Comparison of ENCODE assay signal across 24 cellular contexts in the genomic region with DNA sequence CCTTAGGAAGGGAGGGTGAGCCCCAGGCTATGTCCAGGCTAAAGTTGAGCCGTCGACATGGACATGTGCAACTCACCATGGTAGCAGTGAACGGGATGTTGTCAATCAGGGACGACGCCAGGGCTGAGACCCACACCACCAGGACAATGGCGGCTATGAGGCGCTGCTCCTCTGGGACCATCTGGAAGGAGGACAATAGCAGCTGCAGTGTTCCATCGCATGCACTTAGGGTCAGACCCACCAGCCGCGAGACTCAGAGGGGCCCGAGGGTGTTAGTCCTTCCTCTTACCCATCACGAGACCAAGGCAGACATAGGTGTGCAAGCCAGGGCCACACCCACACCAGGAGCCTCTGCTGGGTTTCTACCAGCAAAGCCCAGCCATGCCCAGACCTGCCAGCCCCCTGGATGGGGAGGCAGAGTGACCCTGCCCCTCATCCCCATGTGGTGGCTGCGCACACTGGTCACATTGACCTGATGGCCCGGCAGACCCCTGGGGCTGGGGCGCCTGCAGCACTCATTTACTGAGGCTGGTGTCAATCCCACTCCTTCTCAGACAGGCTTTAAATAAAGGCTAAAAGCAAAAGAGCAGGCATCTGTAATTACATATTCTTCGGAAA.
"Had no signal": no experiment of that assay in that cellular context is flagged by ENCODE, and none has a peak within 500 bp of the region (broad histone marks: within the 10 kb centered on the region; RNA-seq: fewer than 3 reads in every experiment).

No MANE protein-coding gene starts in this region.

- H3K9me3 Mint-ChIP-seq: activated CD8-positive, alpha-beta T cell treated with anti-CD3 and anti-CD28 coated beads for 36 hours; activated naive CD4-positive, alpha-beta T cell treated with anti-CD3 and anti-CD28 coated beads, Interleukin-2, amount 50 U/mL, for 24 hours; neural progenitor cell; stimulated activated naive CD8-positive, alpha-beta T cell treated with anti-CD3 and anti-CD28 coated beads, Interleukin-15, amount 100 ng/mL, for 72 hours had no signal

- H3K27ac ChIP-seq: epithelial cell of prostate, gastrocnemius medialis, neural progenitor cell, right lobe of liver, upper lobe of left lung, VCaP had no signal

- H3K27me3 ChIP-seq: neural progenitor cell, right lobe of liver, upper lobe of left lung had no signal

- H3K36me3 Mint-ChIP-seq: activated naive CD4-positive, alpha-beta T cell treated with anti-CD3 and anti-CD28 coated beads, Interleukin-2, amount 50 U/mL, for 24 hours; neural progenitor cell; stimulated activated effector memory CD8-positive, alpha-beta T cell treated with anti-CD3 and anti-CD28 coated beads, Interleukin-12 subunit alpha, Interleukin-12 subunit beta, amount 100 ng/mL, for 72 hours had no signal

- H2AFZ ChIP-seq: neural progenitor cell had no signal

- DNase-seq: activated CD4-positive, alpha-beta T cell treated with anti-CD3 and anti-CD28 coated beads, Interleukin-2, amount 50 U/mL, for 1 hour; activated CD8-positive, alpha-beta T cell treated with anti-CD3 and anti-CD28 coated beads for 36 hours; activated naive CD8-positive, alpha-beta T cell treated with anti-CD3 and anti-CD28 coated beads, Interleukin-2, amount 50 U/mL, for 24 hours; activated T-cell treated with anti-CD3 and anti-CD28 coated beads, Interleukin-2, amount 50 U/mL, for 4 hours; amygdala; caudate nucleus; cortex of kidney; gastrocnemius medialis; head of caudate nucleus; hippocampal formation; left cardiac atrium; mammary epithelial cell; right lobe of liver; small intestine; stimulated activated CD4-positive, alpha-beta T cell treated with anti-CD3 and anti-CD28 coated beads, Interleukin-4, amount 100 ng/mL, for 24 hours; stimulated activated naive CD8-positive, alpha-beta T cell treated with anti-CD3 and anti-CD28 coated beads, Interleukin-15, amount 100 ng/mL, for 72 hours; substantia nigra; upper lobe of left lung had no signal

- H3K27ac Mint-ChIP-seq: activated CD8-positive, alpha-beta T cell treated with anti-CD3 and anti-CD28 coated beads for 36 hours; activated naive CD4-positive, alpha-beta T cell treated with anti-CD3 and anti-CD28 coated beads, Interleukin-2, amount 50 U/mL, for 24 hours; activated naive CD8-positive, alpha-beta T cell treated with anti-CD3 and anti-CD28 coated beads, Interleukin-2, amount 50 U/mL, for 24 hours; activated T-helper 2 cell treated with anti-CD3 and anti-CD28 coated beads, Interferon-gamma antibody, Interleukin-2, Interleukin-4, amounts not matched to agents 10 μg/mL and 5 μg/mL and 100 μg/mL, durations not matched to agents 14 hours and 24 hours and 36 hours; neural progenitor cell; stimulated activated effector memory CD8-positive, alpha-beta T cell treated with anti-CD3 and anti-CD28 coated beads, Interleukin-12 subunit alpha, Interleukin-12 subunit beta, amount 100 ng/mL, for 72 hours; stimulated activated naive CD8-positive, alpha-beta T cell treated with anti-CD3 and anti-CD28 coated beads, Interleukin-15, amount 100 ng/mL, for 72 hours had no signal

- H3K27me3 Mint-ChIP-seq: activated CD8-positive, alpha-beta T cell treated with anti-CD3 and anti-CD28 coated beads for 36 hours; activated naive CD8-positive, alpha-beta T cell treated with anti-CD3 and anti-CD28 coated beads, Interleukin-2, amount 50 U/mL, for 24 hours; stimulated activated naive CD8-positive, alpha-beta T cell treated with anti-CD3 and anti-CD28 coated beads, Interleukin-15, amount 100 ng/mL, for 72 hours had no signal

- H3K9me3 ChIP-seq: gastrocnemius medialis, right lobe of liver, upper lobe of left lung had no signal

- H3K9ac ChIP-seq: neural progenitor cell had no signal

- ATAC-seq: activated CD8-positive, alpha-beta T cell treated with anti-CD3 and anti-CD28 coated beads for 36 hours; activated naive CD8-positive, alpha-beta T cell treated with anti-CD3 and anti-CD28 coated beads, Interleukin-2, amount 50 U/mL, for 24 hours; activated T-cell treated with anti-CD3 and anti-CD28 coated beads, Interleukin-2, amount 50 U/mL, for 4 hours; gastrocnemius medialis; left cardiac atrium; stimulated activated effector memory CD8-positive, alpha-beta T cell treated with anti-CD3 and anti-CD28 coated beads, Interleukin-12 subunit alpha, Interleukin-12 subunit beta, amount 100 ng/mL, for 72 hours; stimulated activated naive CD8-positive, alpha-beta T cell treated with anti-CD3 and anti-CD28 coated beads, Interleukin-15, amount 100 ng/mL, for 72 hours had no signal

- H3K4me1 ChIP-seq: gastrocnemius medialis, neural progenitor cell, right lobe of liver, upper lobe of left lung had no signal

- H3K4me1 Mint-ChIP-seq: activated naive CD4-positive, alpha-beta T cell treated with anti-CD3 and anti-CD28 coated beads, Interleukin-2, amount 50 U/mL, for 24 hours; activated naive CD8-positive, alpha-beta T cell treated with anti-CD3 and anti-CD28 coated beads, Interleukin-2, amount 50 U/mL, for 24 hours; neural progenitor cell; stimulated activated effector memory CD8-positive, alpha-beta T cell treated with anti-CD3 and anti-CD28 coated beads, Interleukin-12 subunit alpha, Interleukin-12 subunit beta, amount 100 ng/mL, for 72 hours; stimulated activated naive CD8-positive, alpha-beta T cell treated with anti-CD3 and anti-CD28 coated beads, Interleukin-15, amount 100 ng/mL, for 72 hours had no signal

- H3K4me3 ChIP-seq: gastrocnemius medialis, neural progenitor cell, right lobe of liver, upper lobe of left lung had no signal

- H3K4me2 ChIP-seq: neural progenitor cell had no signal

- H3K4me3 Mint-ChIP-seq: activated CD8-positive, alpha-beta T cell treated with anti-CD3 and anti-CD28 coated beads for 36 hours; activated naive CD4-positive, alpha-beta T cell treated with anti-CD3 and anti-CD28 coated beads, Interleukin-2, amount 50 U/mL, for 24 hours; activated naive CD8-positive, alpha-beta T cell treated with anti-CD3 and anti-CD28 coated beads, Interleukin-2, amount 50 U/mL, for 24 hours; activated T-cell treated with anti-CD3 and anti-CD28 coated beads, Interleukin-2, amount 50 U/mL, for 4 hours; neural progenitor cell; stimulated activated effector memory CD8-positive, alpha-beta T cell treated with anti-CD3 and anti-CD28 coated beads, Interleukin-12 subunit alpha, Interleukin-12 subunit beta, amount 100 ng/mL, for 72 hours; stimulated activated naive CD8-positive, alpha-beta T cell treated with anti-CD3 and anti-CD28 coated beads, Interleukin-15, amount 100 ng/mL, for 72 hours had no signal

- H3K36me3 ChIP-seq: gastrocnemius medialis, neural progenitor cell, right lobe of liver, upper lobe of left lung had no signal
